ENCODE assay signal across 27 cellular contexts in the genomic region with DNA sequence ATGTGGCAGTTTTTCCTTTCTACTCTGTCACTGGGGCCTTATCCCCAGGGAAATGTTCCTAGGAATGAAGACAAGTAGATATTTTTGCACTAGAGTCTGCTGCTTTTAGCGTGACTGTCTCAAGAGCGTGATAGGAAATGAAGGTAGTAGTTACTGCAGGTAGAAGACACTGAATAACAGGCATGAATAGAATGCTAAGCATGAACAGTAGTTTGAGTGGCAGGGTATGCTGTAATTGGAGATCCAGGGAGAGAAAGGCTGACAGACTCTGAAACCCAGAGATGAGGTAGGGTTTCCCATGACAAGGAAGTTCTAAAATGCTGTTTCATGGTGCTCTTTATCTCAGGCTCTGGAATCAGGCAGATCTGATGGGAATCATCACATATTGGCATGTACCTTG.
"Had no signal": no experiment of that assay in that cellular context is flagged by ENCODE, and none has a peak within 500 bp of the region (broad histone marks: within the 10 kb centered on the region; RNA-seq: fewer than 3 reads in every experiment).

No MANE protein-coding gene starts in this region.

- FAIRE-seq: bronchial epithelial cell, colon, frontal cortex, urothelium cell line had no signal

- H3K27me3 ChIP-seq: dorsolateral prefrontal cortex, ovary, testis, transverse colon had no signal

- H3K4me3 Mint-ChIP-seq: activated CD8-positive, alpha-beta memory T cell treated with anti-CD3 and anti-CD28 coated beads, Interleukin-2, amount 10 ng/mL, durations not matched to agents 7 days and 5 days; activated CD8-positive, alpha-beta T cell treated with anti-CD3 and anti-CD28 coated beads for 36 hours; activated naive CD8-positive, alpha-beta T cell; nephron had no signal

- H3K27ac ChIP-seq: dorsolateral prefrontal cortex, ovary, prostate gland, skin epidermis, testis, transverse colon had no signal

- H3K36me3 Mint-ChIP-seq: activated CD8-positive, alpha-beta memory T cell treated with anti-CD3 and anti-CD28 coated beads, Interleukin-2, amount 10 ng/mL, durations not matched to agents 7 days and 5 days; activated naive CD8-positive, alpha-beta T cell had no signal

- ATAC-seq: activated CD8-positive, alpha-beta memory T cell treated with anti-CD3 and anti-CD28 coated beads, Interleukin-2, amount 10 ng/mL, durations not matched to agents 7 days and 5 days; activated CD8-positive, alpha-beta T cell treated with anti-CD3 and anti-CD28 coated beads for 36 hours; left ventricle myocardium superior; sciatic nerve; stimulated activated naive CD8-positive, alpha-beta T cell treated with anti-CD3 and anti-CD28 coated beads, Interleukin-15, Interleukin-2, amounts not matched to agents 100 U/mL and 50 U/mL, for 24 hours had no signal

- DNase-seq: activated CD4-positive, alpha-beta T cell treated with anti-CD3 and anti-CD28 coated beads, Interleukin-2, amount 50 U/mL, for 1 hour; activated CD8-positive, alpha-beta memory T cell treated with anti-CD3 and anti-CD28 coated beads, Interleukin-2, amount 10 ng/mL, durations not matched to agents 7 days and 5 days; activated CD8-positive, alpha-beta T cell treated with anti-CD3 and anti-CD28 coated beads for 36 hours; activated naive CD4-positive, alpha-beta T cell treated with Interleukin-2 at 50 U/mL for 16 hours; activated T-cell treated with anti-CD3 and anti-CD28 coated beads, Interleukin-2, amount 50 U/mL, for 48 hours; anterior cingulate cortex; dorsolateral prefrontal cortex; effector memory CD4-positive, alpha-beta T cell; islet precursor cell; left ventricle myocardium superior; ovary; retina; stimulated activated CD4-positive, alpha-beta T cell treated with anti-CD3 and anti-CD28 coated beads, Interleukin-12 subunit alpha, Interleukin-12 subunit beta, amount 100 ng/mL, for 4 hours; stimulated activated CD4-positive, alpha-beta T cell treated with anti-CD3 and anti-CD28 coated beads, Interleukin-4, amount 100 ng/mL, for 1 hour; stimulated activated naive CD8-positive, alpha-beta T cell treated with anti-CD3 and anti-CD28 coated beads, Interleukin-15, Interleukin-2, amounts not matched to agents 100 U/mL and 50 U/mL, for 24 hours; T-helper 2 cell; testis; transverse colon had no signal

- H3K36me3 ChIP-seq: ovary, prostate gland, transverse colon had no signal

- H3K9me3 Mint-ChIP-seq: activated CD8-positive, alpha-beta T cell treated with anti-CD3 and anti-CD28 coated beads for 36 hours; nephron had no signal

- H3K27me3 Mint-ChIP-seq: activated CD8-positive, alpha-beta memory T cell treated with anti-CD3 and anti-CD28 coated beads, Interleukin-2, amount 10 ng/mL, durations not matched to agents 7 days and 5 days; activated CD8-positive, alpha-beta T cell treated with anti-CD3 and anti-CD28 coated beads for 36 hours; activated naive CD8-positive, alpha-beta T cell had no signal

- H3K4me3 ChIP-seq: dorsolateral prefrontal cortex, ovary, prostate gland, skin epidermis, testis, transverse colon had no signal

- H3K27ac Mint-ChIP-seq: activated CD8-positive, alpha-beta memory T cell treated with anti-CD3 and anti-CD28 coated beads, Interleukin-2, amount 10 ng/mL, durations not matched to agents 7 days and 5 days; activated CD8-positive, alpha-beta T cell treated with anti-CD3 and anti-CD28 coated beads for 36 hours; activated naive CD8-positive, alpha-beta T cell; nephron had no signal

- H3K9me3 ChIP-seq: ovary, prostate gland, testis, transverse colon had no signal

- H3K4me1 ChIP-seq: prostate gland, testis, transverse colon had no signal

- H3K4me1 Mint-ChIP-seq: activated CD8-positive, alpha-beta memory T cell treated with anti-CD3 and anti-CD28 coated beads, Interleukin-2, amount 10 ng/mL, durations not matched to agents 7 days and 5 days; nephron had no signal
